Comparison of ENCODE assay signal across 1 cellular context in genomic region chr4:80313627-80314026, GRCh38.
TF ChIP-seq lines count a peak whose summit lies in the region.

No MANE protein-coding gene starts in this region.

TF ChIP-seq in K562, 482 proteins besides CTCF, POLR2A, EP300 and RAD21 (continued from another document):
- TF ChIP-seq, protein P1, sequence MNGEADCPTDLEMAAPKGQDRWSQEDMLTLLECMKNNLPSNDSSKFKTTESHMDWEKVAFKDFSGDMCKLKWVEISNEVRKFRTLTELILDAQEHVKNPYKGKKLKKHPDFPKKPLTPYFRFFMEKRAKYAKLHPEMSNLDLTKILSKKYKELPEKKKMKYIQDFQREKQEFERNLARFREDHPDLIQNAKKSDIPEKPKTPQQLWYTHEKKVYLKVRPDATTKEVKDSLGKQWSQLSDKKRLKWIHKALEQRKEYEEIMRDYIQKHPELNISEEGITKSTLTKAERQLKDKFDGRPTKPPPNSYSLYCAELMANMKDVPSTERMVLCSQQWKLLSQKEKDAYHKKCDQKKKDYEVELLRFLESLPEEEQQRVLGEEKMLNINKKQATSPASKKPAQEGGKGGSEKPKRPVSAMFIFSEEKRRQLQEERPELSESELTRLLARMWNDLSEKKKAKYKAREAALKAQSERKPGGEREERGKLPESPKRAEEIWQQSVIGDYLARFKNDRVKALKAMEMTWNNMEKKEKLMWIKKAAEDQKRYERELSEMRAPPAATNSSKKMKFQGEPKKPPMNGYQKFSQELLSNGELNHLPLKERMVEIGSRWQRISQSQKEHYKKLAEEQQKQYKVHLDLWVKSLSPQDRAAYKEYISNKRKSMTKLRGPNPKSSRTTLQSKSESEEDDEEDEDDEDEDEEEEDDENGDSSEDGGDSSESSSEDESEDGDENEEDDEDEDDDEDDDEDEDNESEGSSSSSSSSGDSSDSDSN (IDR thresholded peaks at IDR 0.05; ENCODE audit: borderline replicate concordance in 1 of 2, low read depth in 2 of 2, low read length in 2 of 2) = no peak
- TF ChIP-seq CHD2 (IDR thresholded peaks at IDR 0.05; ENCODE audit: low read depth, low read length) = no peak
